ENCODE assay signal across 9 cellular contexts in the genomic region with DNA sequence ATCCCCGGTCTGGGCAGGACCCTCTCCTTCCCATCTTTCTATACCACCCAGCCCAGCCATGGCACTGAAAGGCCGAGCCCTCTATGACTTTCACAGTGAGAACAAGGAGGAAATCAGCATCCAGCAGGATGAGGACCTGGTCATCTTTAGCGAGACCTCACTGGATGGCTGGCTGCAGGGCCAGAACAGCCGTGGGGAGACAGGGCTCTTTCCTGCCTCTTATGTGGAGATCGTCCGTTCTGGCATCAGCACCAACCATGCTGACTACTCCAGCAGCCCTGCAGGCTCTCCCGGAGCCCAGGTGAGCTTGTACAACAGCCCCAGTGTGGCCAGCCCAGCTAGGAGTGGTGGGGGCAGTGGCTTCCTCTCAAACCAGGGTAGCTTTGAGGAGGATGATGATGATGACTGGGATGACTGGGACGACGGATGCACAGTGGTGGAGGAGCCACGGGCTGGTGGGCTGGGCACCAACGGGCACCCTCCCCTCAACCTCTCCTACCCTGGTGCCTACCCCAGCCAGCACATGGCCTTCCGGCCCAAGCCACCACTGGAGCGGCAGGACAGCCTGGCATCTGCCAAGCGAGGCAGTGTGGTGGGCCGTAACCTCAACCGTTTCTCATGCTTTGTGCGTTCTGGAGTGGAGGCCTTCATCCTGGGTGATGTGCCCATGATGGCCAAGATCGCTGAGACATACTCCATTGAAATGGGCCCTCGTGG. TPM values are rescaled to one million over a fixed set of nuclear protein-coding genes. Genes with fewer than 3 reads are reported as not detected.
DNase-seq lines count a peak whose midpoint lies in the region; ATAC-seq and TF ChIP-seq lines count a peak whose summit lies in the region.
"Had no signal": no experiment of that assay in that cellular context is flagged by ENCODE, and none has a peak within 500 bp of the region (broad histone marks: within the 10 kb centered on the region; RNA-seq: fewer than 3 reads in every experiment).

No MANE protein-coding gene starts in this region.

- H3K27ac Mint-ChIP-seq in CD4-positive, CD25-positive, alpha-beta regulatory T cell = peak overlapping the region in 2 of 3 donors; percentile 14 to 60
- H3K27ac Mint-ChIP-seq in T-helper 17 cell = no peak overlapping the region

- no peaks in the 10 kb centered on the region for H3K27me3 Mint-ChIP-seq in CD4-positive, CD25-positive, alpha-beta regulatory T cell
- no peaks in the 10 kb centered on the region for H3K27me3 Mint-ChIP-seq in T-helper 17 cell

- H3K4me2 ChIP-seq in osteoblast (ENCODE audit: insufficient read depth, low read length) = peak overlapping the region; percentile 93

- H2AFZ ChIP-seq in osteoblast (ENCODE audit: low read length) = no peak overlapping the region

- no peaks in the 10 kb centered on the region for H3K36me3 Mint-ChIP-seq in CD4-positive, CD25-positive, alpha-beta regulatory T cell
- H3K36me3 Mint-ChIP-seq in T-helper 17 cell (ENCODE audit: low read depth) = no peaks in the 10 kb centered on the region

- peaks cover 54% of the 10 kb centered on the region for H4K20me1 ChIP-seq in osteoblast (ENCODE audit: insufficient read depth, low read length)

- no peak for TF ChIP-seq CTCF in esophagus squamous epithelium (IDR thresholded peaks at IDR 0.05)
- TF ChIP-seq CTCF in osteoblast (IDR thresholded peaks at IDR 0.05; ENCODE audit: extremely low read depth, low read depth, low read length) = no peak

- no peak overlapping the region for H3K4me3 ChIP-seq in CD4-positive, CD25-positive, alpha-beta regulatory T cell (ENCODE audit: low read depth, low read length)
- H3K4me3 ChIP-seq in esophagus squamous epithelium = peak overlapping the region; percentile 51 to 97 (median 84)
- peak overlapping the region; percentile 96 for H3K4me3 ChIP-seq in osteoblast (ENCODE audit: insufficient read depth, low read length)

- no peak for DNase-seq in CD4-positive, CD25-positive, alpha-beta regulatory T cell
- DNase-seq in T-helper 17 cell (no peak), esophagus squamous epithelium (lab: John Stamatoyannopoulos, UW) (no peak), osteoblast (ENCODE audit: insufficient read length, low spot score, missing footprints) (peak; percentile 76), anterior cingulate cortex (lab: John Stamatoyannopoulos, UW) (no peak), NCI-H2081 (lab: John Stamatoyannopoulos, UW) (no peak)
- DNase-seq: NCI-H2029 had no signal

- intact Hi-C loops in esophagus squamous epithelium (cut with DNase I) = no loop called here

- H3K9me3 Mint-ChIP-seq in CD4-positive, CD25-positive, alpha-beta regulatory T cell = no peaks in the 10 kb centered on the region

- no peak for TF ChIP-seq POLR2A in esophagus squamous epithelium (IDR thresholded peaks at IDR 0.05)

- H3K4me1 ChIP-seq in CD4-positive, CD25-positive, alpha-beta regulatory T cell (ENCODE audit: control insufficient read depth, insufficient read depth, low read length, poor library complexity, severe bottlenecking) = peaks cover 32% of the 10 kb centered on the region
- peaks cover 62 to 78% (median 67%) of the 10 kb centered on the region in 3 donors for H3K4me1 ChIP-seq in esophagus squamous epithelium
- H3K4me1 ChIP-seq in osteoblast (ENCODE audit: insufficient read depth, low read length) = peaks cover 50% of the 10 kb centered on the region

- no peak for ATAC-seq in CD4-positive, CD25-positive, alpha-beta regulatory T cell (ENCODE audit: low read depth in 2 of 2)
- ATAC-seq in T-helper 17 cell (no peak), HG03175 (IDR thresholded peaks at IDR 0.05; ENCODE audit: unreplicated experiment) (no peak), GM21529 (IDR thresholded peaks at IDR 0.05; ENCODE audit: unreplicated experiment) (no peak)

- no peaks in the 10 kb centered on the region for H3K9me3 ChIP-seq in CD4-positive, CD25-positive, alpha-beta regulatory T cell (ENCODE audit: control insufficient read depth in 2 of 2, low read length in 2 of 2)
- no peaks in the 10 kb centered on the region for H3K9me3 ChIP-seq in T-helper 17 cell (ENCODE audit: control insufficient read depth, low read length, poor library complexity, severe bottlenecking)
- H3K9me3 ChIP-seq in esophagus squamous epithelium = no peaks in the 10 kb centered on the region
- no peaks in the 10 kb centered on the region for H3K9me3 ChIP-seq in osteoblast (ENCODE audit: low read depth, low read length)

- H3K27ac ChIP-seq in CD4-positive, CD25-positive, alpha-beta regulatory T cell (ENCODE audit: insufficient read depth, low read length, poor library complexity, severe bottlenecking) = no peak overlapping the region
- H3K27ac ChIP-seq in esophagus squamous epithelium = peak overlapping the region; percentile 94 to 99 (median 97)
- peak overlapping the region; percentile 91 for H3K27ac ChIP-seq in osteoblast (ENCODE audit: low read depth, low read length)

- H3K27me3 ChIP-seq in CD4-positive, CD25-positive, alpha-beta regulatory T cell (ENCODE audit: control insufficient read depth, insufficient read depth, low read length) = peaks cover 3% of the 10 kb centered on the region
- H3K27me3 ChIP-seq in esophagus squamous epithelium = no peaks in the 10 kb centered on the region
- no peaks in the 10 kb centered on the region for H3K27me3 ChIP-seq in osteoblast (ENCODE audit: insufficient read depth, low read length)

- H3K79me2 ChIP-seq in osteoblast (ENCODE audit: insufficient read depth, low read length) = peaks cover 76% of the 10 kb centered on the region

- peak overlapping the region; percentile 61 to 88 (median 86) for H3K4me3 Mint-ChIP-seq in CD4-positive, CD25-positive, alpha-beta regulatory T cell
- peak overlapping the region; percentile 87 for H3K4me3 Mint-ChIP-seq in T-helper 17 cell

- peaks cover 0 to 53% (median 30%) of the 10 kb centered on the region in 4 donors for H3K4me1 Mint-ChIP-seq in CD4-positive, CD25-positive, alpha-beta regulatory T cell
- peaks cover 31% of the 10 kb centered on the region for H3K4me1 Mint-ChIP-seq in T-helper 17 cell

- 72 to 74% methylated on average over 4 to 8 of the region's 19 CpGs for WGBS in esophagus squamous epithelium, 2 donors

- no peaks in the 10 kb centered on the region for H3K36me3 ChIP-seq in CD4-positive, CD25-positive, alpha-beta regulatory T cell (ENCODE audit: control insufficient read depth, insufficient read depth, low read length)
- H3K36me3 ChIP-seq in esophagus squamous epithelium = peaks cover 0 to 21% (median 0%) of the 10 kb centered on the region in 3 donors
- peaks cover 18% of the 10 kb centered on the region for H3K36me3 ChIP-seq in osteoblast (ENCODE audit: insufficient read depth, low read length)

RNA-seq across cellular contexts. Expression of a gene that starts 1.5 kb away (rescaled TPM):
- total RNA-seq in CD4-positive, CD25-positive, alpha-beta regulatory T cell = 2.1 TPM
- 1 to 10 TPM in 1 of 4 donors, under 1 TPM in 3; 0.03 to 1.0 (median 0.53) TPM for polyA plus RNA-seq in CD4-positive, CD25-positive, alpha-beta regulatory T cell
- 1 to 10 TPM; 1.7 to 1.8 TPM for total RNA-seq in T-helper 17 cell
- 10 to 100 TPM; 20.3 to 36.4 (median 25.9) TPM for total RNA-seq in esophagus squamous epithelium
- total RNA-seq in osteoblast = 38.0 and 39.8 TPM in 2 replicates

RNA-seq across cellular contexts. Expression of a gene that starts 9.2 kb away (rescaled TPM):
- total RNA-seq in CD4-positive, CD25-positive, alpha-beta regulatory T cell = 40.5 TPM
- polyA plus RNA-seq in CD4-positive, CD25-positive, alpha-beta regulatory T cell = 100 to 1,000 TPM; 216 to 303 (median 283) TPM
- total RNA-seq in T-helper 17 cell (10 to 100 TPM; 30.1 to 35.5 TPM), esophagus squamous epithelium (100 to 1,000 TPM; 129 to 173 (median 140) TPM), osteoblast (46.6 and 64.4 TPM in 2 replicates)

RNA-seq across cellular contexts. Expression of a gene that starts 23.7 kb away (rescaled TPM):
- 13.8 TPM for total RNA-seq in CD4-positive, CD25-positive, alpha-beta regulatory T cell
- polyA plus RNA-seq in CD4-positive, CD25-positive, alpha-beta regulatory T cell = 10 to 100 TPM; 26.4 to 36.9 (median 31.1) TPM
- total RNA-seq in T-helper 17 cell = 10 to 100 TPM; 14.5 to 15.0 TPM
- 10 to 100 TPM in 3 of 4 donors, 1 to 10 TPM in 1; 8.7 to 19.1 (median 13.5) TPM for total RNA-seq in esophagus squamous epithelium
- total RNA-seq in osteoblast = 30.4 and 30.9 TPM in 2 replicates
